Comparison of ENCODE assay signal across 8 cellular contexts in the genomic region with DNA sequence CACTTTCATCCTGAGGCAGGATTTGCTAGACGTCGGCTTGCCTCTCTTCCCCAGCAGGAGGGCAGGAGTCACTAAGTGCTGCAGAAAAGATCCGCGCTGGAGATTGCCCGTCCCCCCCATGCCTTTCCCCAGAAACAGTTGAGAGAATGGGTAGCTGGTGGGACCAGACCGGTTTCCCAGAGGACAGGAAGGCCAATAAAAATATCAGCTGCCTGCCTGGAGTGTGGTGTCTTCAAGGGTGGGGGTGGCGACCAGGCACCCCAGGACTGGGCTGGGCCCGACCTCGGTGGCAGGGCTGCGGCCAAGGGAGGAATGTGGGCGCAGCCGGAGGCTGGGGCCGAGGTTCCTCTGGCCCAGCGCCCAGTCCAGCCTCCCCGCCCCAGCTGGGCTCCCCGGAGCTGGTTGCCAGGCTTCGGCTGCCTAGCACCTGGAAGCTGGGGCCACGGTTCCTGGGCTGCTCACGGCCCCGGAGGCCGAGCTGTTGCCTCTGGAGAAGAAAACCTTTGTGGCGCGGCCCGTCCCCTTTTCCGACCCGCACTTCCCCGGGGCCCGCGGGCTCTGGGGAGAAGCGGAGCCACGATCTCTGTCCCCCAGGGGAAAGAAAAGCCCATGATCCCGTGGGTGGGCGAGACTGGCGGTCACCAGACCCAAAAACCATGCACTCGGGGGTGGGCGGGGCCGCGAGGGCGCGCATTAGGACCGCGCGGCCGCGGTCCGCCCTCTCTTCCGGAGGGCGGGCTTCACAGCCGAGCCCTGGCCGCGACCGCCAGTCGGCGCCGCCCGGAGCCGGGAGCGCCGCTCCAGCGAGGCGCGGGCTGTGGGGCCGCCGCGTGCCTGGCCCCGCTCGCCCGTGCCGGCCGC. TPM values are rescaled to one million over a fixed set of nuclear protein-coding genes. Genes with fewer than 3 reads are reported as not detected.
DNase-seq lines count a peak whose midpoint lies in the region; ATAC-seq and TF ChIP-seq lines count a peak whose summit lies in the region.

A gene with protein sequence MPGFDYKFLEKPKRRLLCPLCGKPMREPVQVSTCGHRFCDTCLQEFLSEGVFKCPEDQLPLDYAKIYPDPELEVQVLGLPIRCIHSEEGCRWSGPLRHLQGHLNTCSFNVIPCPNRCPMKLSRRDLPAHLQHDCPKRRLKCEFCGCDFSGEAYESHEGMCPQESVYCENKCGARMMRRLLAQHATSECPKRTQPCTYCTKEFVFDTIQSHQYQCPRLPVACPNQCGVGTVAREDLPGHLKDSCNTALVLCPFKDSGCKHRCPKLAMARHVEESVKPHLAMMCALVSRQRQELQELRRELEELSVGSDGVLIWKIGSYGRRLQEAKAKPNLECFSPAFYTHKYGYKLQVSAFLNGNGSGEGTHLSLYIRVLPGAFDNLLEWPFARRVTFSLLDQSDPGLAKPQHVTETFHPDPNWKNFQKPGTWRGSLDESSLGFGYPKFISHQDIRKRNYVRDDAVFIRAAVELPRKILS (plus strand): TSS at position 769 of the 861 bp plus-strand sequence. CDS start 102 bp downstream, outside the sequence.

- H3K4me1 ChIP-seq in aorta (ENCODE audit: control insufficient read depth in 1 of 2, insufficient read depth in 2 of 2, low read length in 2 of 2): no peaks in the 10 kb centered on the region

- no peaks in the 10 kb centered on the region for H3K9me3 ChIP-seq in aorta (ENCODE audit: control insufficient read depth, low read length)

- H3K36me3 ChIP-seq in aorta (ENCODE audit: control insufficient read depth in 1 of 2, insufficient read depth in 2 of 2, low read length in 1 of 2): no peaks in the 10 kb centered on the region

- H3K27me3 ChIP-seq in aorta (ENCODE audit: control insufficient read depth in 1 of 2, insufficient read depth in 2 of 2, low read length in 1 of 2): no peaks in the 10 kb centered on the region

- TF ChIP-seq CTCF in GM12864 (IDR thresholded peaks at IDR 0.05; ENCODE audit: low read depth, low read length, missing control alignments): peak; percentile 5

- intact Hi-C loops in left cardiac atrium (cut with DNase I) (no loop called here), posterior cingulate gyrus (cut with DNase I) (loop anchor here (1.0 kb wide), 1 partner anchor 14 kb away; no protein-coding TSS in a partner anchor), aorta (cut with DNase I) (loop anchor here in 1 of 2 donors (1.0 kb wide), 1 partner anchor 15 kb away; a partner anchor contains a TSS)

- WGBS in aorta, 2 donors: 0 to 1% methylated on average over 63 to 70 of the region's 70 CpGs

- DNase-seq in GM12864 (ENCODE audit: low read depth) (no peak), NCI-H1105 treated with DMSO at 0.1 percent for 48 hours (lab: John Stamatoyannopoulos, UW) (peak; percentile 73), T-helper 1 cell (peak; percentile 49 to 80 (median 67)), amniotic stem cell (lab: John Stamatoyannopoulos, UW) (peak; percentile 63), left cardiac atrium (peak; percentile 88), posterior cingulate gyrus (peak in 9 of 10 donors; percentile 53 to 94 (median 67)), aorta (peak; percentile 85 to 92)

- ATAC-seq in HG02623 (IDR thresholded peaks at IDR 0.05; ENCODE audit: unreplicated experiment): peak; percentile 59
- ATAC-seq in left cardiac atrium: peak; percentile 86 to 93
- peak; percentile 91 for ATAC-seq in aorta (ENCODE audit: low FRiP score)

- H3K27ac ChIP-seq in aorta (ENCODE audit: low read depth in 1 of 2, low read length in 2 of 2): peak within 1 kb of the TSS in 1 of 2 donors; percentile 81

- peak within 1 kb of the TSS; percentile 89 for H3K4me3 ChIP-seq in GM12864 (ENCODE audit: low read depth, low read length)
- peak within 1 kb of the TSS; percentile 59 to 71 for H3K4me3 ChIP-seq in aorta (ENCODE audit: low read length in 2 of 2)

RNA-seq across cellular contexts. Expression of the gene that starts here (rescaled TPM):
- total RNA-seq in left cardiac atrium: 1 to 10 TPM; 6.6 to 9.8 TPM
- total RNA-seq in aorta: 10 to 100 TPM; 18.8 to 24.6 TPM
- polyA plus RNA-seq in aorta: 10 to 100 TPM; 10.7 to 19.3 TPM
